Comparison of ENCODE assay signal across 1 cellular context in the genomic region with DNA sequence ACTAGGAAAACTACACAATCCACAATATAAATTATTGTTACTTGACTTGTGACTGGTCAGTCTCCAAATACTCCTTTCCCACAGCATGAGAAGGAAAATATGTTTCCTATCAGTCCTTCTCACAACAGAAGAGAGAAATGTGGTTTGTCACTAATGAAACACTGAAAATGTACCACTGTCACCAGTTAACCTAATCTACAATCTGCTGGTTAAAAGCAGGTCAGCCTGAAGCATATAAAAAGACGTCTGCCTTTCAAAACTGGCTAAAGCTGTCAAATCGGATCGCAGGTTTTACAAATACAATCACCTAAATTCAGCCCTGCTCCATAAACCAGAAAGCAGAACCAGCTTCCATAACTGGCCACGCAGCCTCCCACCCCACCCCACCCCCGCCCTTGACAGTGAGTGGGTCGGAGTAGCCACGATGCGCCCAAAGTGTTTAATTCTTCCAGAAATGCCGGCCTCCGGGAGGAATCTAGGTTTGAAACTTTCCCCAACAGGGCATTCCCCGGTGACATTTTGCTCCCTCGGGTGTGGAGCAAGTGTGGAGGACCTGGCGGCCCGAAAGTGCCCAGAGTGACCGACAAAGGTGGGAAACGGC.
TF ChIP-seq lines count a peak whose summit lies in the region.

No MANE protein-coding gene starts in this region.

TF ChIP-seq in HepG2, 621 proteins besides CTCF, POLR2A, EP300 and RAD21 (continued from another document):
- TF ChIP-seq, protein P1, sequence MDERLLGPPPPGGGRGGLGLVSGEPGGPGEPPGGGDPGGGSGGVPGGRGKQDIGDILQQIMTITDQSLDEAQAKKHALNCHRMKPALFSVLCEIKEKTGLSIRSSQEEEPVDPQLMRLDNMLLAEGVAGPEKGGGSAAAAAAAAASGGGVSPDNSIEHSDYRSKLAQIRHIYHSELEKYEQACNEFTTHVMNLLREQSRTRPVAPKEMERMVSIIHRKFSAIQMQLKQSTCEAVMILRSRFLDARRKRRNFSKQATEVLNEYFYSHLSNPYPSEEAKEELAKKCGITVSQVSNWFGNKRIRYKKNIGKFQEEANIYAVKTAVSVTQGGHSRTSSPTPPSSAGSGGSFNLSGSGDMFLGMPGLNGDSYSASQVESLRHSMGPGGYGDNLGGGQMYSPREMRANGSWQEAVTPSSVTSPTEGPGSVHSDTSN (CRISPR knock-in tag; IDR thresholded peaks at IDR 0.05): no peak
- TF ChIP-seq, protein P2, sequence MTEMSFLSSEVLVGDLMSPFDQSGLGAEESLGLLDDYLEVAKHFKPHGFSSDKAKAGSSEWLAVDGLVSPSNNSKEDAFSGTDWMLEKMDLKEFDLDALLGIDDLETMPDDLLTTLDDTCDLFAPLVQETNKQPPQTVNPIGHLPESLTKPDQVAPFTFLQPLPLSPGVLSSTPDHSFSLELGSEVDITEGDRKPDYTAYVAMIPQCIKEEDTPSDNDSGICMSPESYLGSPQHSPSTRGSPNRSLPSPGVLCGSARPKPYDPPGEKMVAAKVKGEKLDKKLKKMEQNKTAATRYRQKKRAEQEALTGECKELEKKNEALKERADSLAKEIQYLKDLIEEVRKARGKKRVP (CRISPR knock-in tag; IDR thresholded peaks at IDR 0.05): 0 out of 4 replicates have a peak, but pooled peaks of 1 of the 2 experiments have one; percentile 24
- no peak for TF ChIP-seq SYNCRIP (IDR thresholded peaks at IDR 0.05; ENCODE audit: insufficient read depth, low read depth, low read length)
- TF ChIP-seq, protein P3, sequence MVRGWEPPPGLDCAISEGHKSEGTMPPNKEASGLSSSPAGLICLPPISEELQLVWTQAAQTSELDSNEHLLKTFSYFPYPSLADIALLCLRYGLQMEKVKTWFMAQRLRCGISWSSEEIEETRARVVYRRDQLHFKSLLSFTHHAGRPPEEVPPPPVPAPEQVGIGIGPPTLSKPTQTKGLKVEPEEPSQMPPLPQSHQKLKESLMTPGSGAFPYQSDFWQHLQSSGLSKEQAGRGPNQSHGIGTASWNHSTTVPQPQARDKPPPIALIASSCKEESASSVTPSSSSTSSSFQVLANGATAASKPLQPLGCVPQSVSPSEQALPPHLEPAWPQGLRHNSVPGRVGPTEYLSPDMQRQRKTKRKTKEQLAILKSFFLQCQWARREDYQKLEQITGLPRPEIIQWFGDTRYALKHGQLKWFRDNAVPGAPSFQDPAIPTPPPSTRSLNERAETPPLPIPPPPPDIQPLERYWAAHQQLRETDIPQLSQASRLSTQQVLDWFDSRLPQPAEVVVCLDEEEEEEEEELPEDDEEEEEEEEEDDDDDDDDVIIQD (CRISPR knock-in tag; IDR thresholded peaks at IDR 0.05; ENCODE audit: low read depth): no peak
- TF ChIP-seq GPBP1L1 (CRISPR knock-in tag; IDR thresholded peaks at IDR 0.05): no peak
- no peak for TF ChIP-seq SATB2 (CRISPR knock-in tag; IDR thresholded peaks at IDR 0.05)
- no peak for TF ChIP-seq ZBTB10 (CRISPR knock-in tag; IDR thresholded peaks at IDR 0.05; ENCODE audit: borderline replicate concordance)
- TF ChIP-seq, protein P4, sequence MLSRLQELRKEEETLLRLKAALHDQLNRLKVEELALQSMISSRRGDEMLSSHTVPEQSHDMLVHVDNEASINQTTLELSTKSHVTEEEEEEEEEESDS (CRISPR knock-in tag; IDR thresholded peaks at IDR 0.05; ENCODE audit: borderline replicate concordance): no peak
- TF ChIP-seq RFX1 (IDR thresholded peaks at IDR 0.05): no peak
- TF ChIP-seq BCL6 (CRISPR knock-in tag; IDR thresholded peaks at IDR 0.05): no peak
- TF ChIP-seq TCF7 (IDR thresholded peaks at IDR 0.05; ENCODE audit: low read depth): no peak
- TF ChIP-seq ATF1 (CRISPR knock-in tag; IDR thresholded peaks at IDR 0.05): no peak
- no peak for TF ChIP-seq E2F1 (CRISPR knock-in tag; IDR thresholded peaks at IDR 0.05)
- TF ChIP-seq ZHX2 (IDR thresholded peaks at IDR 0.05; ENCODE audit: low read depth): 0 out of 2 replicates have a peak, but pooled peaks have one; percentile 1
- no peak for TF ChIP-seq ZHX2 (CRISPR knock-in tag; IDR thresholded peaks at IDR 0.05; ENCODE audit: borderline replicate concordance)
- TF ChIP-seq CBFB (CRISPR knock-in tag; IDR thresholded peaks at IDR 0.05): peak; percentile 2; the same call in 1 of the 2 replicates
- no peak for TF ChIP-seq NR2F2 (IDR thresholded peaks at IDR 0.05; ENCODE audit: borderline replicate concordance, low read depth)
- TF ChIP-seq, protein P5, sequence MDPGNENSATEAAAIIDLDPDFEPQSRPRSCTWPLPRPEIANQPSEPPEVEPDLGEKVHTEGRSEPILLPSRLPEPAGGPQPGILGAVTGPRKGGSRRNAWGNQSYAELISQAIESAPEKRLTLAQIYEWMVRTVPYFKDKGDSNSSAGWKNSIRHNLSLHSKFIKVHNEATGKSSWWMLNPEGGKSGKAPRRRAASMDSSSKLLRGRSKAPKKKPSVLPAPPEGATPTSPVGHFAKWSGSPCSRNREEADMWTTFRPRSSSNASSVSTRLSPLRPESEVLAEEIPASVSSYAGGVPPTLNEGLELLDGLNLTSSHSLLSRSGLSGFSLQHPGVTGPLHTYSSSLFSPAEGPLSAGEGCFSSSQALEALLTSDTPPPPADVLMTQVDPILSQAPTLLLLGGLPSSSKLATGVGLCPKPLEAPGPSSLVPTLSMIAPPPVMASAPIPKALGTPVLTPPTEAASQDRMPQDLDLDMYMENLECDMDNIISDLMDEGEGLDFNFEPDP (CRISPR knock-in tag; conservative IDR thresholded peaks at IDR 0.05): no peak
